In genomic region chr15:61364871-61365270, GRCh38 we compare ENCODE assay signal across 22 cellular contexts.
DNase-seq lines count a peak whose midpoint lies in the region; FAIRE-seq and TF ChIP-seq lines count a peak whose summit lies in the region.
"Had no signal": no experiment of that assay in that cellular context is flagged by ENCODE, and none has a peak within 500 bp of the region (broad histone marks: within the 10 kb centered on the region; RNA-seq: fewer than 3 reads in every experiment).

No MANE protein-coding gene starts in this region.

- peak; percentile 28 to 58 for DNase-seq in NCI-H526 (lab: John Stamatoyannopoulos, UW)
- no peak for DNase-seq in NCI-H526 treated with DMSO at 0.1 percent for 48 hours (lab: John Stamatoyannopoulos, UW)
- DNase-seq in SJCRH30, result peak; percentile 98
- peak; percentile 51 for DNase-seq in iPS-NIHi11 (ENCODE audit: low spot score)
- no peak for DNase-seq in urothelium cell line (ENCODE audit: low spot score)
- DNase-seq in KBM-7, result no peak
- DNase-seq in GM19238 (ENCODE audit: insufficient read length, low spot score), result no peak
- DNase-seq in GM20000 (ENCODE audit: low spot score), result no peak
- DNase-seq: activated CD8-positive, alpha-beta memory T cell treated with anti-CD3 and anti-CD28 coated beads for 24 hours; amniotic stem cell; immature natural killer cell; Kasumi-1; natural killer cell; NCI-H1105 treated with DMSO at 0.1 percent for 48 hours; RPMI8226; stimulated activated CD4-positive, alpha-beta T cell treated with anti-CD3 and anti-CD28 coated beads, Interleukin-15, amount 100 ng/mL, for 24 hours; stimulated activated naive CD4-positive, alpha-beta T cell treated with Interleukin-2 at 50 U/mL for 16 hours; T-cell; trophoblast cell had no signal

- H3K4me3 ChIP-seq in SJCRH30, result peak overlapping the region; percentile 46
- H3K4me3 ChIP-seq: A549, lung had no signal

- peaks cover 5% of the 10 kb centered on the region; the same call in 1 of the 2 replicates for H3K4me1 ChIP-seq in SJCRH30
- H3K4me1 ChIP-seq: A549 had no signal

- FAIRE-seq in urothelium cell line (lab: Jason Lieb, UNC), result peak; percentile 56
- FAIRE-seq: A549 had no signal

- in situ Hi-C loops in KBM-7 (cut with MboI; ENCODE audit: low pct_unique_long_range_greater_than_20kb, low sequenced_read_pairs), result no loop called here

- H3K36me3 ChIP-seq in SJCRH30, result no peaks in the 10 kb centered on the region

- peak overlapping the region; percentile 75 for H3K27ac ChIP-seq in SJCRH30
- H3K27ac ChIP-seq: A549, VCaP had no signal

- H3K9me3 ChIP-seq in SJCRH30 (replicated peaks), result peaks cover 14% of the 10 kb centered on the region
- H3K9me3 ChIP-seq: A549 had no signal

- TF ChIP-seq CTCF in GM20000 (IDR thresholded peaks at IDR 0.05; ENCODE audit: extremely low read depth, missing control alignments), result no peak

- H3K27me3 ChIP-seq in SJCRH30, result no peaks in the 10 kb centered on the region

Comparison
In these comparisons a context has a peak if more than half of its experiments do, and no peak if none do; other contexts are left out.
1. DNase-seq: peak in NCI-H526 (2 of 2), SJCRH30 (2 of 2) and iPS-NIHi11 (single experiment); none in NCI-H526 treated with DMSO at 0.1 percent for 48 hours (single experiment), urothelium cell line (single experiment), KBM-7 (single experiment), GM19238 (single experiment) and GM20000 (single experiment).